In genomic region chr15:26806161-26806560, GRCh38 we compare ENCODE assay signal across 21 cellular contexts. TPM values are rescaled to one million over a fixed set of nuclear protein-coding genes. Genes with fewer than 3 reads are reported as not detected.
A peak's percentile ranks its signal among the peaks of the same experiment; 100 is the strongest.
DNase-seq lines count a peak whose midpoint lies in the region; ATAC-seq, FAIRE-seq and TF ChIP-seq lines count a peak whose summit lies in the region.
"Had no signal": no experiment of that assay in that cellular context is flagged by ENCODE, and none has a peak within 500 bp of the region (broad histone marks: within the 10 kb centered on the region; RNA-seq: fewer than 3 reads in every experiment).

No MANE protein-coding gene starts in this region.

- no peak for FAIRE-seq in small intestine (lab: Jason Lieb, UNC)

- intact Hi-C loops in right cardiac atrium (cut with DNase I): no loop called here

- DNase-seq in NCI-H82 (lab: John Stamatoyannopoulos, UW) (peak; percentile 38), NCI-H82 treated with DMSO at 0.1 percent for 48 hours (lab: John Stamatoyannopoulos, UW; ENCODE audit: unreplicated experiment) (no peak), right cardiac atrium (no peak), small intestine (peak; percentile 3), islet precursor cell (no peak), HT-29 (ENCODE audit: low spot score) (no peak), foreskin fibroblast (no peak)
- DNase-seq: BE2C; CD4-positive, alpha-beta T cell; HCEC 1CT; IMR-90; Karpas-422; MG63; NCI-H1105 treated with DMSO at 0.1 percent for 48 hours; NCI-H1694 treated with DMSO at 0.1 percent for 48 hours; NCI-H446 treated with DMSO at 0.1 percent for 48 hours; NCI-H774; SHP77 had no signal

- peaks cover 2% of the 10 kb centered on the region for H3K4me1 ChIP-seq in right cardiac atrium (ENCODE audit: control insufficient read depth, insufficient read depth, low read length)
- H3K4me1 ChIP-seq in small intestine (ENCODE audit: control insufficient read depth in 2 of 2, insufficient read depth in 1 of 2, low read depth in 1 of 2, low read length in 1 of 2): no peaks in the 10 kb centered on the region
- H3K4me1 ChIP-seq: BE2C had no signal

- H3K4me3 ChIP-seq in right cardiac atrium (ENCODE audit: low read length) (no peak overlapping the region), small intestine (ENCODE audit: low read depth in 1 of 2, low read length in 2 of 2) (no peak overlapping the region), foreskin fibroblast (ENCODE audit: low read depth in 1 of 2, low read length in 2 of 2) (no peak overlapping the region)
- H3K4me3 ChIP-seq: MG63 had no signal

- no peaks in the 10 kb centered on the region for H3K36me3 ChIP-seq in small intestine (ENCODE audit: control insufficient read depth in 2 of 2, insufficient read depth in 2 of 2, low read length in 2 of 2)
- H3K36me3 ChIP-seq: BE2C, MG63 had no signal

- peak; percentile 84 for ATAC-seq in right cardiac atrium
- ATAC-seq: Panc1 had no signal

- TF ChIP-seq CTCF in VCaP (conservative IDR thresholded peaks at IDR 0.05) (no peak), foreskin fibroblast (IDR thresholded peaks at IDR 0.05; ENCODE audit: low read depth, low read length) (no peak)

- WGBS in right cardiac atrium: 25% methylated on average over 4 of the region's 4 CpGs
- 26 to 44% (median 31%) methylated on average over 4 of the region's 4 CpGs for WGBS in small intestine, 3 donors

- H3K27me3 ChIP-seq in right cardiac atrium (ENCODE audit: control insufficient read depth, insufficient read depth) (no peaks in the 10 kb centered on the region), small intestine (ENCODE audit: control insufficient read depth in 2 of 2, insufficient read depth in 2 of 2, low read length in 2 of 2) (no peaks in the 10 kb centered on the region)
- H3K27me3 ChIP-seq: MG63 had no signal

- H3K27ac ChIP-seq in VCaP (peak overlapping the region; percentile 86), right cardiac atrium (ENCODE audit: low read length) (no peak overlapping the region), small intestine (ENCODE audit: low read depth in 1 of 2, low read length in 1 of 2) (no peak overlapping the region)
- H3K27ac ChIP-seq: 22Rv1 had no signal

- no peaks in the 10 kb centered on the region for H3K9me3 ChIP-seq in right cardiac atrium (ENCODE audit: control insufficient read depth, low read length)
- H3K9me3 ChIP-seq in small intestine (ENCODE audit: control insufficient read depth, low read depth): peaks cover 2% of the 10 kb centered on the region
- H3K9me3 ChIP-seq: BE2C, MG63 had no signal

RNA-seq across cellular contexts. Expression of gene GABRB3, which starts 33.3 kb away (rescaled TPM):
- 10 to 100 TPM; 23.7 to 63.4 (median 28.7) TPM for total RNA-seq in right cardiac atrium
- polyA plus RNA-seq in right cardiac atrium (6.3 TPM), small intestine (1 to 10 TPM in 1 of 3 donors, under 1 TPM in 1, not detected in 1; 0.27 to 1.3 TPM)
- total RNA-seq in HT-29 (2014; rRNA removed; shearing (Covaris generic)): not detected in 2 replicates
- total RNA-seq: CD4-positive, alpha-beta T cell had no signal

Comparison
In these comparisons a context has a peak if more than half of its experiments do, and no peak if none do; other contexts are left out.
1. DNase-seq: peak in NCI-H82 (single experiment) and small intestine (single experiment); none in NCI-H82 treated with DMSO at 0.1 percent for 48 hours (single experiment), right cardiac atrium (0 of 3), islet precursor cell (single experiment), HT-29 (single experiment) and foreskin fibroblast (0 of 2).
2. RNA of gene GABRB3, which starts 33.3 kb away (total RNA-seq): 23.7 to 63.4 TPM in right cardiac atrium; not detected in HT-29; every median in the first group is over 10 times any median in the second.